Comparison of ENCODE assay signal across 16 cellular contexts in the genomic region with DNA sequence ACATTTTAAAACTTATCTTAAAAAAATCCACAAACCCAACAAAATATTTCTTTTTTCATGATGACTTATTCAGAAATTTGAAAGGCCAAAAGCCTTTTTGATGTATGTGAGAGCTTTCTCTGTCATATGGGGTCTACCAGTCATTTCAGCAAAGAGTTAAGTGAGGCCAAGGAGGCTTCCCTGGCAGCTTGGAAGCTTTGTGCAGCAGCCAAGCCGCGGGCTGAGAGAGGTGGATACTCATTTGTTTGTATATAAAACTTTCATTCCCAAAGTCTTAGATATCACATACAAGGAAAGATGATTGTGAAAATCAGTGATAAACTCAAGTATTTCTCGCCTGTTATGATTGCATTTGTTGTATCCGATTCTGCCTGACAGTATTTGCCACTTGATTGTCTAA. TPM values are rescaled to one million over a fixed set of nuclear protein-coding genes. Genes with fewer than 3 reads are reported as not detected.
DNase-seq lines count a peak whose midpoint lies in the region; ATAC-seq and TF ChIP-seq lines count a peak whose summit lies in the region.
"Had no signal": no experiment of that assay in that cellular context is flagged by ENCODE, and none has a peak within 500 bp of the region (broad histone marks: within the 10 kb centered on the region; RNA-seq: fewer than 3 reads in every experiment).

No MANE protein-coding gene starts in this region.

- WGBS in neuronal stem cell (ENCODE audit: extremely low coverage in 2 of 2, insufficient read length in 2 of 2, insufficient replicate concordance in 1 of 2), 2 donors = no CpG with 5 or more reads among the region's 4 CpGs

- H4K8ac ChIP-seq in neuronal stem cell (ENCODE audit: low read depth, low read length) = no peak overlapping the region

- no peak for ATAC-seq in DND-41 (ENCODE audit: insufficient read depth, low read depth)
- no peak for ATAC-seq in GM18511 (IDR thresholded peaks at IDR 0.05; ENCODE audit: unreplicated experiment)

- TF ChIP-seq CTCF in DND-41 (IDR thresholded peaks at IDR 0.05; ENCODE audit: borderline replicate concordance, extremely low read depth, low read length, poor library complexity, severe bottlenecking) = no peak
- no peak for TF ChIP-seq CTCF in MM.1S (IDR thresholded peaks at IDR 0.05; ENCODE audit: low read length)
- no peak for TF ChIP-seq CTCF in fibroblast of lung (conservative IDR thresholded peaks at IDR 0.05 in 1 of 2, IDR thresholded peaks at IDR 0.05 in 1 of 2; ENCODE audit: low read depth in 1 of 2, low read length in 2 of 2)

- no peak overlapping the region for H2BK12ac ChIP-seq in neuronal stem cell (ENCODE audit: low read length)

- H3K9me2 ChIP-seq in MM.1S (replicated peaks; ENCODE audit: insufficient read depth, low read length) = no peaks in the 10 kb centered on the region

- H2BK120ac ChIP-seq in neuronal stem cell (ENCODE audit: low read depth, low read length) = no peak overlapping the region

- no peak overlapping the region for H3K14ac ChIP-seq in neuronal stem cell (ENCODE audit: low read length)

- H3K9me3 ChIP-seq in DND-41 (ENCODE audit: insufficient read depth, low read length, severe bottlenecking) = no peaks in the 10 kb centered on the region
- no peaks in the 10 kb centered on the region for H3K9me3 ChIP-seq in MM.1S (replicated peaks; ENCODE audit: insufficient read depth, low read length)
- H3K9me3 ChIP-seq in fibroblast of lung (ENCODE audit: control insufficient read depth, insufficient read depth, low read depth, low read length) = no peaks in the 10 kb centered on the region
- no peaks in the 10 kb centered on the region for H3K9me3 ChIP-seq in neuronal stem cell (replicated peaks in 1 of 2; ENCODE audit: control insufficient read depth in 2 of 2, insufficient read depth in 1 of 2, low read depth in 1 of 2, low read length in 2 of 2)
- H3K9me3 ChIP-seq: body of pancreas, neutrophil, upper lobe of left lung had no signal

- no peak overlapping the region for H2AK5ac ChIP-seq in neuronal stem cell (ENCODE audit: low read depth, low read length)

- H4K91ac ChIP-seq in neuronal stem cell (ENCODE audit: low read depth, low read length, poor library complexity) = no peak overlapping the region

- H3K79me1 ChIP-seq in neuronal stem cell (ENCODE audit: low read depth, low read length) = no peaks in the 10 kb centered on the region

- H3K27me3 ChIP-seq in DND-41 (ENCODE audit: insufficient read depth, low read length, poor library complexity) (no peaks in the 10 kb centered on the region), MM.1S (replicated peaks; ENCODE audit: insufficient read depth, low read length) (no peaks in the 10 kb centered on the region), fibroblast of lung (ENCODE audit: control insufficient read depth, insufficient read depth, low read length) (no peaks in the 10 kb centered on the region), neuronal stem cell (ENCODE audit: control insufficient read depth in 3 of 3, insufficient read depth in 3 of 3, low read depth in 1 of 3, low read length in 3 of 3) (peaks cover 0 to 12% (median 0%) of the 10 kb centered on the region in 3 experiments)
- H3K27me3 ChIP-seq: body of pancreas, neutrophil, upper lobe of left lung had no signal

- no peaks in the 10 kb centered on the region for H3F3A ChIP-seq in MM.1S (ENCODE audit: insufficient read depth, low read length)

- no peak overlapping the region for H3K23ac ChIP-seq in neuronal stem cell (ENCODE audit: low read depth, low read length, poor library complexity)

- H3K79me2 ChIP-seq in DND-41 (ENCODE audit: insufficient read depth, low read length) = no peaks in the 10 kb centered on the region
- no peaks in the 10 kb centered on the region for H3K79me2 ChIP-seq in MM.1S (ENCODE audit: low read length)
- no peaks in the 10 kb centered on the region for H3K79me2 ChIP-seq in fibroblast of lung (ENCODE audit: control insufficient read depth, insufficient read depth, low read length)

- no peak overlapping the region for H3K27ac ChIP-seq in DND-41 (ENCODE audit: low read length)
- H3K27ac ChIP-seq in MM.1S (ENCODE audit: low read length) = no peak overlapping the region
- H3K27ac ChIP-seq in fibroblast of lung (ENCODE audit: insufficient read depth, low read length) = no peak overlapping the region
- H3K27ac ChIP-seq in neuronal stem cell (replicated peaks; ENCODE audit: low read length) = no peak overlapping the region
- H3K27ac ChIP-seq: body of pancreas, coronary artery, neutrophil, WERI-Rb-1 had no signal

- no peak overlapping the region for H3K4ac ChIP-seq in neuronal stem cell (ENCODE audit: low read length)

- H2AFZ ChIP-seq in DND-41 (ENCODE audit: low read depth, low read length) (peak overlapping the region; percentile 77), MM.1S (ENCODE audit: low read length) (peak overlapping the region; percentile 69; the same call in 1 of the 2 replicates), fibroblast of lung (ENCODE audit: low read length) (peak overlapping the region; percentile 51), neuronal stem cell (ENCODE audit: low read length) (peak overlapping the region; percentile 81)
- H2AFZ ChIP-seq: GM23338 had no signal

- H3K4me2 ChIP-seq in DND-41 (ENCODE audit: insufficient read depth, low read length) (no peak overlapping the region), MM.1S (ENCODE audit: low read depth, low read length) (no peak overlapping the region), fibroblast of lung (ENCODE audit: extremely low read depth, insufficient read depth, low read length) (no peak overlapping the region), neuronal stem cell (ENCODE audit: insufficient read depth, low read length, poor library complexity, severe bottlenecking) (no peak overlapping the region)
- H3K4me2 ChIP-seq: GM23338 had no signal

- H3K36me3 ChIP-seq in DND-41 (ENCODE audit: insufficient read depth, low read length) (no peaks in the 10 kb centered on the region), MM.1S (replicated peaks; ENCODE audit: insufficient read depth, low read length) (no peaks in the 10 kb centered on the region), fibroblast of lung (ENCODE audit: control insufficient read depth, insufficient read depth, low read length) (no peaks in the 10 kb centered on the region), neuronal stem cell (replicated peaks in 1 of 2; ENCODE audit: control insufficient read depth in 2 of 2, insufficient read depth in 2 of 2, low read length in 2 of 2) (no peaks in the 10 kb centered on the region)
- H3K36me3 ChIP-seq: neutrophil, upper lobe of left lung, WERI-Rb-1 had no signal

- H3K4me3 ChIP-seq in DND-41 (ENCODE audit: low read depth in 1 of 2, low read length in 2 of 2) (no peak overlapping the region), MM.1S (ENCODE audit: low read length) (no peak overlapping the region), fibroblast of lung (replicated peaks in 1 of 4; ENCODE audit: control extremely low read depth in 1 of 4, insufficient read depth in 1 of 4, low read depth in 3 of 4, low read length in 4 of 4) (no peak overlapping the region), neuronal stem cell (ENCODE audit: low read length in 2 of 2) (no peak overlapping the region)
- H3K4me3 ChIP-seq: body of pancreas, coronary artery, GM23338, upper lobe of left lung had no signal

- DNase-seq in DND-41 = no peak
- DNase-seq in MM.1S = no peak
- DNase-seq in fibroblast of lung (ENCODE audit: low read depth in 2 of 2) = peak in 1 of 2 donors; percentile 29
- DNase-seq in neuronal stem cell (ENCODE audit: low spot score) = no peak
- no peak for DNase-seq in HuH-7 (ENCODE audit: low spot score)
- no peak for DNase-seq in activated naive CD4-positive, alpha-beta T cell treated with Interleukin-2 at 50 U/mL for 16 hours
- no peak for DNase-seq in hippocampal formation (lab: John Stamatoyannopoulos, UW)

- H3K9ac ChIP-seq in DND-41 (ENCODE audit: low read depth, low read length) (no peak overlapping the region), MM.1S (ENCODE audit: low read length) (no peak overlapping the region), fibroblast of lung (ENCODE audit: insufficient read depth, low read length) (no peak overlapping the region), neuronal stem cell (ENCODE audit: low read depth, low read length, poor library complexity) (no peak overlapping the region)

- H2BK15ac ChIP-seq in neuronal stem cell (ENCODE audit: low read length) = no peak overlapping the region

- H4K20me1 ChIP-seq in DND-41 (ENCODE audit: insufficient read depth, low read length) = no peaks in the 10 kb centered on the region
- H4K20me1 ChIP-seq in MM.1S (ENCODE audit: insufficient read depth, low read length) = no peaks in the 10 kb centered on the region
- no peaks in the 10 kb centered on the region for H4K20me1 ChIP-seq in fibroblast of lung (ENCODE audit: control insufficient read depth, extremely low read depth, insufficient read depth, low read length)

- no peak overlapping the region for H3K18ac ChIP-seq in neuronal stem cell (ENCODE audit: low read length)

- peaks cover 9% of the 10 kb centered on the region for H3K4me1 ChIP-seq in DND-41 (ENCODE audit: insufficient read depth, low read length)
- H3K4me1 ChIP-seq in MM.1S (ENCODE audit: low read length) = no peaks in the 10 kb centered on the region
- H3K4me1 ChIP-seq in fibroblast of lung (ENCODE audit: control insufficient read depth, extremely low read depth, insufficient read depth, low read length) = peaks cover 2% of the 10 kb centered on the region
- H3K4me1 ChIP-seq in neuronal stem cell (ENCODE audit: control insufficient read depth in 2 of 2, insufficient read depth in 1 of 2, low read depth in 1 of 2, low read length in 2 of 2) = peaks cover 1 to 7% of the 10 kb centered on the region in 2 donors

- no peak overlapping the region for H2BK5ac ChIP-seq in neuronal stem cell (ENCODE audit: low read length)

RNA-seq across cellular contexts. Expression of a gene that starts 48.5 kb away (rescaled TPM):
- total RNA-seq in fibroblast of lung = not detected in 2 replicates
- polyA plus RNA-seq in fibroblast of lung = not detected in 2 replicates
- not detected in 2 replicates for polyA plus RNA-seq in fibroblast of lung (2012)
- not detected in 2 replicates for polyA minus RNA-seq in fibroblast of lung (ENCODE audit: low replicate concordance)
- not detected for polyA plus RNA-seq in neuronal stem cell (2013, experiment 1 of 2)
- not detected for polyA plus RNA-seq in neuronal stem cell (2013, experiment 2 of 2)
- total RNA-seq: body of pancreas, GM23338, LHCN-M2, sciatic nerve, upper lobe of left lung had no signal

RNA-seq across cellular contexts. Expression of a gene that starts 49.7 kb away (rescaled TPM):
- total RNA-seq in fibroblast of lung = not detected in 2 replicates
- polyA plus RNA-seq in fibroblast of lung = not detected in 2 replicates
- not detected in 2 replicates for polyA plus RNA-seq in fibroblast of lung (2012)
- not detected in 2 replicates for polyA minus RNA-seq in fibroblast of lung (ENCODE audit: low replicate concordance)
- polyA plus RNA-seq in neuronal stem cell (2013, experiment 1 of 2) = not detected
- polyA plus RNA-seq in neuronal stem cell (2013, experiment 2 of 2) = not detected
- total RNA-seq: body of pancreas, GM23338, LHCN-M2, sciatic nerve, upper lobe of left lung had no signal
